In the genomic region with DNA sequence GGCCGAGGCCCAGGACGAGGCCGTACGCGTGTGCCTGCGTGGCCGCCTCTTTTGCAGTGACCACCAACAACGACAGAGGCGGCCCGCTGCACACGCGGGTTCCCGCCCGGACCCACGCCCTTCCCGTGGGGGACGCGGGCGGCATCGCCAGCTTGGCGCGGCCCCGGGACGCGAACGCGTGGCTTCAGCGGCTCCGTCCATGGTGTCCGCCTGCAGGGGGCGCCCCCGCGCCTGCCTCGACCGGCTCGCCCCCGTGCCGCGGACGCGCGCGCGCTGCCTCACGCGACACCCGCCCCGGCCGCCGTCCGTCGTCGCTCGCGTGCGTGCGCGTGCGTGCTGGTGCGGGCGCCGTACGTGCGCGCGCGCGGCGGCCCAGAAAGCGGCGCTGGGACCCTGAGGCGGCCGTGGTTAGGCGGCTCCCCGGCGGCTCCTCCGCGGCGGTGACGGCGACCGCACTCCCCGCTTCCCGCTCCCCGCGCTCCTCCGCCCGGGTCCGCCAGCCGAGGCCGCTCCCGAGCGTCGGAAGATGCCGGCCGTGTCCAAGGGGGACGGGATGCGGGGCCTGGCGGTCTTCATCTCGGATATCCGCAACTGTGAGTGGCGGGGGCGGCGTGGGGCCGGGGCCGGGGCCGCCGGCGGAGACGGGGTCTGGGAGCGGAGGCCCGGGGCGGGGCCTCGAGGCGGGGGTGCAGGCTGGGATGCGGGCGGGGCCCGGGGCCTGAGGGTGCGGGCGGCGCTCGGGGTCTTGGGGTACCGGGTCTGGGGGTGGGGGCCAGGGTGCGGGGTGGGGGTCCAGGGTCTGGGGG, we compare ENCODE assay signal across 8 cellular contexts. TPM values are rescaled to one million over a fixed set of nuclear protein-coding genes. Genes with fewer than 3 reads are reported as not detected.
A peak's percentile ranks its signal among the peaks of the same experiment; 100 is the strongest.
DNase-seq lines count a peak whose midpoint lies in the region; ATAC-seq and TF ChIP-seq lines count a peak whose summit lies in the region.

A gene (plus strand): TSS at position 375 of the 806 bp plus-strand sequence. CDS start 152 bp downstream, at position 527.

- DNase-seq in A172 (ENCODE audit: low spot score) (peak; percentile 55), NCI-H2227 (lab: John Stamatoyannopoulos, UW; ENCODE audit: unreplicated experiment) (peak; percentile 99), cerebellum (ENCODE audit: low spot score) (peak; percentile 94), kidney glomerular epithelial cell (lab: John Stamatoyannopoulos, UW) (peak; percentile 72)
- DNase-seq in activated CD4-positive, alpha-beta T cell treated with anti-CD3 and anti-CD28 coated beads for 1 hour = peak; percentile 86
- peak; percentile 77 to 87 for DNase-seq in stimulated activated CD4-positive, alpha-beta T cell treated with anti-CD3 and anti-CD28 coated beads, Interleukin-15, amount 100 ng/mL, for 48 hours (ENCODE audit: low read depth in 2 of 2)

- peak; percentile 68 for TF ChIP-seq POLR2A in GM18505 (IDR thresholded peaks at IDR 0.05; ENCODE audit: borderline replicate concordance, extremely low read depth, insufficient read depth, insufficient read length)

- ATAC-seq in GM18505 (IDR thresholded peaks at IDR 0.05; ENCODE audit: unreplicated experiment) (peak; percentile 75), HG03064 (IDR thresholded peaks at IDR 0.05; ENCODE audit: low read depth, unreplicated experiment) (peak; percentile 57)

RNA-seq across cellular contexts. Expression of the gene that starts here (rescaled TPM):
- 27.8 and 29.4 TPM in 2 replicates for total RNA-seq in A172 (2014; rRNA removed; shearing (Covaris generic))
- total RNA-seq in cerebellum = 51.6 TPM

Comparison
In these comparisons a context has a peak if more than half of its experiments do, and no peak if none do; other contexts are left out.
1. Peak in every context shown above with its lines: DNase-seq and ATAC-seq.